ENCODE assay signal across 17 cellular contexts in the genomic region with DNA sequence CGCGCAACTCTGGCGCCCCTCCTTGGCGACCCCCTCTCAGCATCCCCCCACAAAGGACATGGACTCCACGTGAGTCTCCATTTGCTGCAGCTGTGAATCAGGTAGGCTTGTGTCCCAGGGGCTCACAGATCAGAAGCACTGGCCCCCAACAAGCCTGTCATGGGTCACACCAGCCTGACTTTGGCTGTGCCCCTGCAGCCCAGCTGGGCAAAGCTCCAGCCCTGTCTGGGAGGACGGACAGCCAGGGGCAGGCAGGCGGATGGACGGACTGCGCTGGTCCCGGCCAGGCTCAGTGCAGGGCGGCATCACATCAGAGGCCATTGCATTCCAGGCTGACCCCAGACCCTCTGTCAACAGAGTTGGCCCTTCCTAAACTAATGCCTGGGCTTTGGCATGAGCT. TPM values are rescaled to one million over a fixed set of nuclear protein-coding genes. Genes with fewer than 3 reads are reported as not detected.
A peak's percentile ranks its signal among the peaks of the same experiment; 100 is the strongest.
DNase-seq lines count a peak whose midpoint lies in the region; ATAC-seq and TF ChIP-seq lines count a peak whose summit lies in the region.
"Had no signal": no experiment of that assay in that cellular context is flagged by ENCODE, and none has a peak within 500 bp of the region (broad histone marks: within the 10 kb centered on the region; RNA-seq: fewer than 3 reads in every experiment).

No MANE protein-coding gene starts in this region.

- no peak overlapping the region for H3K4me3 ChIP-seq in skeletal muscle tissue (ENCODE audit: low read length in 3 of 3)
- H3K4me3 ChIP-seq: BLaER1 treated with 17β-estradiol and CSF1 and Interleukin-3, amounts not matched to agents 10 nM and 100 nM; GM23338 had no signal

- H3K9ac ChIP-seq in skeletal muscle tissue (ENCODE audit: low read depth in 1 of 3, low read length in 3 of 3) = peak overlapping the region; percentile 8 to 79 (median 32)

- no peak for ATAC-seq in activated T-cell treated with anti-CD3 and anti-CD28 coated beads, Interleukin-2, amount 50 U/mL, for 4 hours
- ATAC-seq in HG03175 (IDR thresholded peaks at IDR 0.05; ENCODE audit: unreplicated experiment) = no peak

- H3K27me3 Mint-ChIP-seq in activated T-cell treated with anti-CD3 and anti-CD28 coated beads, Interleukin-2, amount 50 U/mL, for 4 hours (ENCODE audit: low read depth) = no peaks in the 10 kb centered on the region
- H3K27me3 Mint-ChIP-seq: activated CD4-positive, alpha-beta T cell treated with anti-CD3 and anti-CD28 coated beads, Interleukin-2, amount 10 ng/mL, durations not matched to agents 24 days and 14 days; activated naive CD8-positive, alpha-beta T cell; activated T-helper 17 cell treated with anti-CD3 and anti-CD28 coated beads, Interleukin-2, amount 50 U/mL, for 72 hours; stimulated activated naive CD8-positive, alpha-beta T cell treated with anti-CD3 and anti-CD28 coated beads, Interleukin-15, Interleukin-2, amounts not matched to agents 100 ng/mL and 50 ng/mL, for 24 hours; T-helper 17 cell had no signal

- peaks cover 3 to 14% (median 12%) of the 10 kb centered on the region in 3 donors for H3K36me3 ChIP-seq in skeletal muscle tissue (ENCODE audit: control insufficient read depth in 3 of 3, insufficient read depth in 3 of 3, low read length in 3 of 3)

- H3K9me3 ChIP-seq in skeletal muscle tissue (ENCODE audit: control insufficient read depth in 3 of 3, low read length in 3 of 3) = no peaks in the 10 kb centered on the region
- H3K9me3 ChIP-seq: BLaER1 treated with 17β-estradiol and CSF1 and Interleukin-3, amounts not matched to agents 10 nM and 100 nM had no signal

- H3K9me3 Mint-ChIP-seq in activated T-cell treated with anti-CD3 and anti-CD28 coated beads, Interleukin-2, amount 50 U/mL, for 4 hours = no peaks in the 10 kb centered on the region
- H3K9me3 Mint-ChIP-seq: activated CD4-positive, alpha-beta T cell treated with anti-CD3 and anti-CD28 coated beads, Interleukin-2, amount 10 ng/mL, durations not matched to agents 24 days and 14 days; activated T-helper 17 cell treated with anti-CD3 and anti-CD28 coated beads, Interleukin-2, amount 50 U/mL, for 72 hours; GM23338; stimulated activated naive CD8-positive, alpha-beta T cell treated with anti-CD3 and anti-CD28 coated beads, Interleukin-15, Interleukin-2, amounts not matched to agents 100 ng/mL and 50 ng/mL, for 24 hours had no signal

- H3K27me3 ChIP-seq in layer of hippocampus (ENCODE audit: control insufficient read depth, insufficient read depth, low read length) (no peaks in the 10 kb centered on the region), skeletal muscle tissue (ENCODE audit: control insufficient read depth in 3 of 3, insufficient read depth in 3 of 3, low read length in 3 of 3) (no peaks in the 10 kb centered on the region)
- H3K27me3 ChIP-seq: BLaER1 treated with 17β-estradiol and CSF1 and Interleukin-3, amounts not matched to agents 10 nM and 100 nM had no signal

- H3K4me1 ChIP-seq in skeletal muscle tissue (ENCODE audit: control insufficient read depth in 3 of 3, insufficient read depth in 3 of 3, low read length in 3 of 3) = peaks cover 84 to 87% (median 85%) of the 10 kb centered on the region in 3 donors

- no peak overlapping the region for H3K4me3 Mint-ChIP-seq in activated T-cell treated with anti-CD3 and anti-CD28 coated beads, Interleukin-2, amount 50 U/mL, for 4 hours
- H3K4me3 Mint-ChIP-seq: activated CD4-positive, alpha-beta T cell treated with anti-CD3 and anti-CD28 coated beads, Interleukin-2, amount 10 ng/mL, durations not matched to agents 24 days and 14 days; activated naive CD8-positive, alpha-beta T cell; activated T-helper 17 cell treated with anti-CD3 and anti-CD28 coated beads, Interleukin-2, amount 50 U/mL, for 72 hours; GM23338; stimulated activated naive CD8-positive, alpha-beta T cell treated with anti-CD3 and anti-CD28 coated beads, Interleukin-15, Interleukin-2, amounts not matched to agents 100 ng/mL and 50 ng/mL, for 24 hours; T-helper 17 cell had no signal

- H3K36me3 Mint-ChIP-seq in activated T-cell treated with anti-CD3 and anti-CD28 coated beads, Interleukin-2, amount 50 U/mL, for 4 hours (ENCODE audit: insufficient read depth) = peaks cover 9% of the 10 kb centered on the region
- H3K36me3 Mint-ChIP-seq: activated naive CD8-positive, alpha-beta T cell had no signal

- DNase-seq in dermis blood vessel endothelial cell = no peak
- no peak for DNase-seq in SW 1271 (lab: John Stamatoyannopoulos, UW)
- DNase-seq in activated T-cell treated with anti-CD3 and anti-CD28 coated beads, Interleukin-2, amount 50 U/mL, for 4 hours = no peak
- DNase-seq: NCI-H1105, NCI-H2029, T-helper 17 cell had no signal

- peak overlapping the region; percentile 72 for H3K27ac ChIP-seq in C4-2B
- peak overlapping the region; percentile 85 for H3K27ac ChIP-seq in VCaP
- H3K27ac ChIP-seq in layer of hippocampus (ENCODE audit: low read depth, low read length) = peak overlapping the region; percentile 97
- H3K27ac ChIP-seq in skeletal muscle tissue (ENCODE audit: low read depth, low read length) = peak overlapping the region; percentile 95
- H3K27ac ChIP-seq: BLaER1 treated with 17β-estradiol and CSF1 and Interleukin-3, amounts not matched to agents 10 nM and 100 nM had no signal

- TF ChIP-seq CTCF in C4-2B (conservative IDR thresholded peaks at IDR 0.05) = no peak
- TF ChIP-seq CTCF in VCaP (conservative IDR thresholded peaks at IDR 0.05) = no peak

- H3K4me1 Mint-ChIP-seq in activated T-cell treated with anti-CD3 and anti-CD28 coated beads, Interleukin-2, amount 50 U/mL, for 4 hours (ENCODE audit: low read depth) = peaks cover 13% of the 10 kb centered on the region

RNA-seq across cellular contexts. Expression of gene ISYNA1, which starts 28.4 kb away (rescaled TPM):
- total RNA-seq in skeletal muscle tissue (86.6 TPM), dermis blood vessel endothelial cell (35.4 and 69.7 TPM in 2 replicates)
- 10 to 100 TPM; 10.2 to 16.6 (median 14.4) TPM for total RNA-seq in activated T-cell treated with anti-CD3 and anti-CD28 coated beads, Interleukin-2, amount 50 U/mL, for 4 hours

RNA-seq across cellular contexts. Expression of gene SSBP4, which starts 47.2 kb away (rescaled TPM):
- total RNA-seq in skeletal muscle tissue (79.3 TPM), dermis blood vessel endothelial cell (88.8 and 96.7 TPM in 2 replicates)
- total RNA-seq in activated T-cell treated with anti-CD3 and anti-CD28 coated beads, Interleukin-2, amount 50 U/mL, for 4 hours = 100 to 1,000 TPM; 119 to 155 (median 135) TPM

RNA-seq across cellular contexts. Expression of gene ELL, which starts 55.5 kb away (rescaled TPM):
- total RNA-seq in skeletal muscle tissue = 24.5 TPM
- total RNA-seq in dermis blood vessel endothelial cell = 12.3 and 14.8 TPM in 2 replicates
- 10 to 100 TPM; 25.6 to 32.5 (median 28.8) TPM for total RNA-seq in activated T-cell treated with anti-CD3 and anti-CD28 coated beads, Interleukin-2, amount 50 U/mL, for 4 hours
